Comparison of ENCODE assay signal across 10 cellular contexts in the genomic region with DNA sequence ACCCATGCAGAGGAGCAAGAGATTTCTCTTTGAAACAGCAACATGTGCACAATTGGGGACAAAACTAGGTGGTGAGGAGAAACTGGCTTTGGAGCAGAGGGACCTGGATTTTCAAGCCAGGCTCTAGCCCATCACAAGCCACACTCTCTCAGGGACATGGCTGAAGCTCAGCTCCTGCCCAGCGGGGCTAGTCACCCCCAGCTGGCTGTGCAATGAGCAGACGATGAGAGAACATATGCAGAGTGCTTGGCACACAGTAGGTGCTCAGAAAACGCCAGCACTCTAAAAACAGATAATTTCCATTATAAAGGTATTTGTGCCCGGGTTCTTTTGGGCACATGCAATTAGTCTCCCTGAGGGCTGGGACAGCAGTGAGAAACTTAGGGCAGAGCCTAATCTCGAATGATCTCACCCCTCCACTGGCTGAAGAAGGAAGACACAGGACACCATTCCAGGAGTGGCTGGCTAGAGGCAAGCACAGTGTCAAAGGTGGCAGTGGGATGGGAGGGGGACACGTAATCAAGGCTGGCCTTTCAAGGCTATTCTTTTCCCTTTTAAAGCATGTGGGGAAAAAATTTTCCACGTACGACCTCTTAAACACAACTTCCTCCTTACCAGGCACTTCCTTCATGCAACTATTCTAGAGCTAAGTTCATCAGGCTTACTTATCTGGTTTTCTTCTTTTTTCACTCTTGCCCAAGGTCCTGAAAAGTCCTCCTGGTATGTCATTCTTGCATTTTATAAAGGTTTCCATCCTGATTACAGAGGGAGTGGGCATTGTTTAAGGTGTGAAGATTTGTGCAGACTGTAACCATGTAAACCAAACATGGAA. TPM values are rescaled to one million over a fixed set of nuclear protein-coding genes. Genes with fewer than 3 reads are reported as not detected.
DNase-seq lines count a peak whose midpoint lies in the region; ATAC-seq and TF ChIP-seq lines count a peak whose summit lies in the region.
"Had no signal": no experiment of that assay in that cellular context is flagged by ENCODE, and none has a peak within 500 bp of the region (broad histone marks: within the 10 kb centered on the region; RNA-seq: fewer than 3 reads in every experiment).

No MANE protein-coding gene starts in this region.

- CTCF ChIA-PET in activated naive CD4-positive, alpha-beta T cell treated with anti-CD3 and anti-CD28 coated beads for 36 hours (lab: Charles Lee): interaction anchor here (2.8 to 7.9 kb wide), 3 partner anchors 10 to 81 kb away, joined by 10 to 85 read pairs (median 21); no protein-coding TSS in a partner anchor

- no peak for DNase-seq in activated naive CD4-positive, alpha-beta T cell treated with anti-CD3 and anti-CD28 coated beads for 36 hours
- DNase-seq in activated naive CD4-positive, alpha-beta T cell treated with anti-CD3 and anti-CD28 coated beads, Interleukin-2, amount 50 U/mL, for 72 hours (ENCODE audit: low spot score in 2 of 2): no peak
- DNase-seq in mesenteric fat pad (ENCODE audit: low spot score) (peak; percentile 75), tibial nerve (ENCODE audit: low spot score in 2 of 2) (no peak), NCI-H128 (lab: John Stamatoyannopoulos, UW; ENCODE audit: unreplicated experiment) (no peak)
- DNase-seq: amniotic stem cell, PC-3 had no signal

- TF ChIP-seq EP300 in tibial nerve (IDR thresholded peaks at IDR 0.05): no peak

- 52 to 56% methylated on average over 8 of the region's 8 CpGs for WGBS in tibial nerve, 2 donors

- no peak overlapping the region for H3K4me3 ChIP-seq in tibial nerve

- TF ChIP-seq POLR2A in tibial nerve (IDR thresholded peaks at IDR 0.05): no peak

- H3K27ac Mint-ChIP-seq in activated naive CD4-positive, alpha-beta T cell treated with anti-CD3 and anti-CD28 coated beads for 36 hours: peak overlapping the region; percentile 52
- peak overlapping the region in 1 of 2 donors; percentile 82 for H3K27ac Mint-ChIP-seq in activated naive CD4-positive, alpha-beta T cell treated with anti-CD3 and anti-CD28 coated beads, Interleukin-2, amount 50 U/mL, for 72 hours
- H3K27ac Mint-ChIP-seq in activated naive CD8-positive, alpha-beta T cell: peak overlapping the region; percentile 93

- no peaks in the 10 kb centered on the region for H3K9me3 Mint-ChIP-seq in activated naive CD4-positive, alpha-beta T cell treated with anti-CD3 and anti-CD28 coated beads for 36 hours
- no peaks in the 10 kb centered on the region for H3K9me3 Mint-ChIP-seq in activated naive CD4-positive, alpha-beta T cell treated with anti-CD3 and anti-CD28 coated beads, Interleukin-2, amount 50 U/mL, for 72 hours
- H3K9me3 Mint-ChIP-seq in activated naive CD8-positive, alpha-beta T cell (ENCODE audit: low read depth): no peaks in the 10 kb centered on the region

- ATAC-seq in activated naive CD4-positive, alpha-beta T cell treated with anti-CD3 and anti-CD28 coated beads, Interleukin-2, amount 50 U/mL, for 72 hours: no peak
- ATAC-seq in GM21825 (IDR thresholded peaks at IDR 0.05; ENCODE audit: unreplicated experiment): no peak
- ATAC-seq in GM18498 (IDR thresholded peaks at IDR 0.05; ENCODE audit: unreplicated experiment): no peak
- ATAC-seq: PC-3 had no signal

- TF ChIP-seq CTCF in tibial nerve (IDR thresholded peaks at IDR 0.05): no peak

- peaks cover 74% of the 10 kb centered on the region for H3K4me1 Mint-ChIP-seq in activated naive CD4-positive, alpha-beta T cell treated with anti-CD3 and anti-CD28 coated beads for 36 hours (ENCODE audit: low read depth)
- H3K4me1 Mint-ChIP-seq in activated naive CD8-positive, alpha-beta T cell (ENCODE audit: low read depth): peaks cover 78% of the 10 kb centered on the region

- H3K27ac ChIP-seq in tibial nerve: peak overlapping the region; percentile 83 to 98 (median 91)

- H3K36me3 Mint-ChIP-seq in activated naive CD4-positive, alpha-beta T cell treated with anti-CD3 and anti-CD28 coated beads for 36 hours (ENCODE audit: low read depth): peaks cover 9% of the 10 kb centered on the region
- H3K36me3 Mint-ChIP-seq in activated naive CD4-positive, alpha-beta T cell treated with anti-CD3 and anti-CD28 coated beads, Interleukin-2, amount 50 U/mL, for 72 hours: peaks cover 8 to 11% of the 10 kb centered on the region in 2 donors
- H3K36me3 Mint-ChIP-seq in activated naive CD8-positive, alpha-beta T cell: peaks cover 11% of the 10 kb centered on the region

- intact Hi-C loops in activated naive CD4-positive, alpha-beta T cell treated with anti-CD3 and anti-CD28 coated beads for 36 hours (cut with micrococcal nuclease): loop anchor here (1.0 kb wide), 1 partner anchor 11 kb away; no protein-coding TSS in a partner anchor

- H3K27me3 ChIP-seq in tibial nerve: no peaks in the 10 kb centered on the region

- H3K4me3 Mint-ChIP-seq in activated naive CD4-positive, alpha-beta T cell treated with anti-CD3 and anti-CD28 coated beads for 36 hours: no peak overlapping the region
- peak overlapping the region; percentile 74 for H3K4me3 Mint-ChIP-seq in activated naive CD8-positive, alpha-beta T cell

- peaks cover 2 to 100% (median 93%) of the 10 kb centered on the region in 4 donors for H3K4me1 ChIP-seq in tibial nerve

- H3K36me3 ChIP-seq in tibial nerve: no peaks in the 10 kb centered on the region

- H3K27me3 Mint-ChIP-seq in activated naive CD4-positive, alpha-beta T cell treated with anti-CD3 and anti-CD28 coated beads for 36 hours (ENCODE audit: low read depth): no peaks in the 10 kb centered on the region
- H3K27me3 Mint-ChIP-seq in activated naive CD8-positive, alpha-beta T cell: no peaks in the 10 kb centered on the region

- no peaks in the 10 kb centered on the region for H3K9me3 ChIP-seq in tibial nerve

RNA-seq across cellular contexts. Expression of gene FAM53B, which starts 15.1 kb away (rescaled TPM):
- 10 to 100 TPM; 11.8 to 11.9 TPM for total RNA-seq in activated naive CD4-positive, alpha-beta T cell treated with anti-CD3 and anti-CD28 coated beads for 36 hours
- 10 to 100 TPM in 1 of 2 donors, 1 to 10 TPM in 1; 6.1 to 11.8 TPM for total RNA-seq in activated naive CD4-positive, alpha-beta T cell treated with anti-CD3 and anti-CD28 coated beads, Interleukin-2, amount 50 U/mL, for 72 hours
- total RNA-seq in mesenteric fat pad (35.0 TPM), tibial nerve (10 to 100 TPM; 60.8 to 84.8 (median 78.8) TPM)
